16 cellular contexts compared by ENCODE assay signal in the genomic region with DNA sequence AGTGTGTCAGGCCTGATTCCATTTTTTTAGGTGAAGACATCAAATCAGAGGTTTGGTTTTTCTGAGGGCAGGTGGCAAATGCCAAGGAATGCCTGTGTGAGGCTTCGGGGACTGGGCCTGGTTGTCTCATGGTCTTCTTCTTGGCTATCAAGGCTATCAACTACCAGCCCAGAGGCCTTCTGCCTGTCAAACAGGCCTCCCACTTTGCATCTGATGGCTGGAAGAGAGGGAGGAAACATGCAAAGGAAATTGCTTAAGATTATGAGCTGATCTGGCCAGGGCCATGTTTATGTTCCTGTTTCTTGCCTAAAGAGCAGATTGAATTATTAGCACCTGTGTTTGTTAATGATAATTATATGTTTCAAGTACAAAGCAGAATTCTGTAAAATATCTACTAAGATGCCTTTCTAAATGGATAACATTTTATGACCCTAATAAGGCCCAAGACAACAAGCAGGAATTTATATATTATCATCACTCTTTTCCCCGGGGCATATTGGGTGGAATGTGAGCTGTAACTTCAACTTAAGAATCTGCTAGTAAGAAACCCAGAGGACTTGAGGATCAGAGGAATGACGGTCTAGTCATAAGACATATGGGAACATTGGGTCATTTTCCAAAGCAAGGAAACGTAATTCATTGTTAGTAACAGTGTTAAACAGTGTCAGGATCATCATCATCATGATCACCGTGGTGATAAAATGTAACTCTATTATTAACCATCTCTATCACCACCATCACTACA.
A peak's percentile ranks its signal among the peaks of the same experiment; 100 is the strongest.
DNase-seq lines count a peak whose midpoint lies in the region; ATAC-seq, FAIRE-seq and TF ChIP-seq lines count a peak whose summit lies in the region.
"Had no signal": no experiment of that assay in that cellular context is flagged by ENCODE, and none has a peak within 500 bp of the region (broad histone marks: within the 10 kb centered on the region; RNA-seq: fewer than 3 reads in every experiment).

No MANE protein-coding gene starts in this region.

- H3K4me1 ChIP-seq in GM12878 (ENCODE audit: control insufficient read depth, insufficient read depth, low read length) = peaks cover 14% of the 10 kb centered on the region
- H3K4me1 ChIP-seq in smooth muscle cell (ENCODE audit: low read depth) = peaks cover 5% of the 10 kb centered on the region
- H3K4me1 ChIP-seq in heart right ventricle = peaks cover 0 to 15% (median 0%) of the 10 kb centered on the region in 9 donors
- H3K4me1 ChIP-seq: gastroesophageal sphincter, right atrium auricular region had no signal

- no peaks in the 10 kb centered on the region for H3K36me3 ChIP-seq in GM12878 (ENCODE audit: control insufficient read depth in 2 of 2, insufficient read depth in 2 of 2, low read length in 1 of 2)
- no peaks in the 10 kb centered on the region for H3K36me3 ChIP-seq in smooth muscle cell (ENCODE audit: low read depth)
- no peaks in the 10 kb centered on the region for H3K36me3 ChIP-seq in heart right ventricle
- H3K36me3 ChIP-seq: gastroesophageal sphincter, right atrium auricular region, thoracic aorta had no signal

- H4K20me1 ChIP-seq in GM12878 (ENCODE audit: control insufficient read depth, insufficient read depth) = no peaks in the 10 kb centered on the region
- no peaks in the 10 kb centered on the region for H4K20me1 ChIP-seq in smooth muscle cell (ENCODE audit: low read depth)

- BruUV-seq in GM12878 (replicated peaks; lab: Mats Ljungman, UMichigan) = no TSS peak

- SMC1A ChIA-PET in GM12878 (lab: Charles Lee; ENCODE audit: uncharacterized antibody, unreplicated experiment) = interaction anchor here (0.5 to 0.6 kb wide), 2 partner anchors 207 to 329 kb away, joined by 3 read pairs; no protein-coding TSS in a partner anchor

- CTCF ChIA-PET in GM12878 (lab: Yijun Ruan, JAX) = interaction anchor here (0.8 kb wide), 1 partner anchor 98 kb away, joined by 3 read pairs; no protein-coding TSS in a partner anchor

- peak overlapping the region; percentile 64; the same call in 1 of the 2 replicates for H3K4me2 ChIP-seq in GM12878 (ENCODE audit: control insufficient read depth, insufficient read depth)
- peak overlapping the region; percentile 20 for H3K4me2 ChIP-seq in smooth muscle cell
- H3K4me2 ChIP-seq: SK-N-SH had no signal

- peaks cover 2% of the 10 kb centered on the region for H3F3A ChIP-seq in smooth muscle cell (ENCODE audit: low read depth)

- no peak for TF ChIP-seq RAD21 in GM12878 (IDR thresholded peaks at IDR 0.05; ENCODE audit: insufficient read depth, low read depth, low read length)

- 0 out of 2 replicates have a peak overlapping the region, but pooled peaks have one; percentile 9 for H3K4me3 ChIP-seq in GM12878
- H3K4me3 ChIP-seq in smooth muscle cell = no peak overlapping the region
- H3K4me3 ChIP-seq in heart right ventricle = no peak overlapping the region
- H3K4me3 ChIP-seq: gastroesophageal sphincter, right atrium auricular region, thoracic aorta had no signal

- peak; percentile 35 for ATAC-seq in GM12878
- ATAC-seq in heart right ventricle = no peak
- ATAC-seq: gastroesophageal sphincter had no signal

- no peaks in the 10 kb centered on the region for H3K79me2 ChIP-seq in GM12878 (ENCODE audit: control insufficient read depth, insufficient read depth, low read length)
- no peaks in the 10 kb centered on the region for H3K79me2 ChIP-seq in smooth muscle cell (ENCODE audit: low read depth)

- H3K9me3 ChIP-seq in GM12878 (replicated peaks; ENCODE audit: control insufficient read depth, insufficient read depth, low read length) = peaks cover 2% of the 10 kb centered on the region; the same call in 2 of the 3 replicates
- H3K9me3 ChIP-seq in smooth muscle cell (replicated peaks; ENCODE audit: low read depth) = no peaks in the 10 kb centered on the region
- H3K9me3 ChIP-seq in heart right ventricle = no peaks in the 10 kb centered on the region
- H3K9me3 ChIP-seq: right atrium auricular region, SK-N-SH, thoracic aorta had no signal

- H2AFZ ChIP-seq in GM12878 (ENCODE audit: control insufficient read depth, low read depth, low read length) (no peak overlapping the region), smooth muscle cell (ENCODE audit: low read depth) (no peak overlapping the region)

- TF ChIP-seq CTCF in GM12878 (IDR thresholded peaks at IDR 0.05 in 2 of 3, conservative IDR thresholded peaks at IDR 0.05 in 1 of 3; ENCODE audit: control insufficient read depth in 2 of 3, extremely low read depth in 1 of 3, insufficient read depth in 1 of 3, low read depth in 3 of 3, low read length in 3 of 3) (no peak), smooth muscle cell (IDR thresholded peaks at IDR 0.05; ENCODE audit: borderline replicate concordance, insufficient read depth, poor library complexity, severe bottlenecking) (no peak), heart right ventricle (IDR thresholded peaks at IDR 0.05) (no peak)

- RAD21 ChIA-PET in GM12878 (lab: Charles Lee; ENCODE audit: unreplicated experiment) = no interaction called here

- peak; percentile 53 for FAIRE-seq in GM12892 (lab: Jason Lieb, UNC)
- no peak for FAIRE-seq in GM12878 (lab: Jason Lieb, UNC)
- FAIRE-seq: endothelial cell of umbilical vein had no signal

- no peaks in the 10 kb centered on the region for H3K27me3 ChIP-seq in GM12878 (replicated peaks in 1 of 2; ENCODE audit: control insufficient read depth in 2 of 2, insufficient read depth in 2 of 2, low read length in 1 of 2)
- peaks cover 4% of the 10 kb centered on the region for H3K27me3 ChIP-seq in smooth muscle cell (ENCODE audit: low read depth)
- H3K27me3 ChIP-seq in heart right ventricle = peaks cover 0 to 11% (median 0%) of the 10 kb centered on the region in 7 donors
- H3K27me3 ChIP-seq: gastroesophageal sphincter, right atrium auricular region had no signal

- in situ Hi-C loops in GM12878 (cut with MboI) = no loop called here

- 48% methylated on average over 5 of the region's 5 CpGs for WGBS in GM12878 (ENCODE audit: insufficient coverage, insufficient replicate concordance, low lambda C conversion rate, missing lambda C conversion rate)
- WGBS in smooth muscle cell (ENCODE audit: low lambda C conversion rate) = 46% methylated on average over 5 of the region's 5 CpGs
- WGBS in heart right ventricle, 2 donors = 47 to 63% methylated on average over 5 of the region's 5 CpGs

- POLR2A ChIA-PET in GM12878 (lab: Charles Lee) = no interaction called here

- DNase-seq in GM12892 (ENCODE audit: insufficient read length) (no peak), NAMALWA (ENCODE audit: low spot score) (peak; percentile 32), GM12878 (ENCODE audit: low read depth, low spot score) (no peak), smooth muscle cell (lab: John Stamatoyannopoulos, UW; ENCODE audit: unreplicated experiment) (no peak), nucleus accumbens (lab: John Stamatoyannopoulos, UW) (no peak), cortex of kidney (lab: John Stamatoyannopoulos, UW) (no peak), heart right ventricle (no peak)
- DNase-seq: immature natural killer cell, mammary epithelial cell, NCI-H146, NCI-H446, SK-N-SH had no signal

- no peak overlapping the region for H3K27ac ChIP-seq in GM12878 (ENCODE audit: control insufficient read depth, insufficient read depth)
- peak overlapping the region; percentile 72 for H3K27ac ChIP-seq in smooth muscle cell (ENCODE audit: low read depth)
- no peak overlapping the region for H3K27ac ChIP-seq in heart right ventricle
- H3K27ac ChIP-seq: gastroesophageal sphincter, right atrium auricular region, thoracic aorta had no signal

- H3K9ac ChIP-seq in GM12878 (ENCODE audit: control insufficient read depth, insufficient read depth, low read length) (no peak overlapping the region), smooth muscle cell (ENCODE audit: low read depth) (no peak overlapping the region)
- H3K9ac ChIP-seq: SK-N-SH had no signal

- TF ChIP-seq POLR2A in GM12892 (IDR thresholded peaks at IDR 0.05; ENCODE audit: low read depth, low read length) (no peak), GM12878 (IDR thresholded peaks at IDR 0.05; ENCODE audit: low read depth, low read length) (no peak)

- TF ChIP-seq EP300 in GM12878 (IDR thresholded peaks at IDR 0.05; ENCODE audit: borderline replicate concordance in 1 of 2, control insufficient read depth in 1 of 2, low read depth in 2 of 2, low read length in 2 of 2) = no peak

- intact Hi-C loops in GM12878 (cut with micrococcal nuclease; ENCODE audit: unreplicated experiment) (loop anchor here (2.0 kb wide), 1 partner anchor 141 kb away; no protein-coding TSS in a partner anchor), heart right ventricle (cut with DNase I) (no loop called here)

TF ChIP-seq in GM12878, 131 proteins besides CTCF, POLR2A, EP300 and RAD21 (continues in another document):
- TF ChIP-seq, protein P1, sequence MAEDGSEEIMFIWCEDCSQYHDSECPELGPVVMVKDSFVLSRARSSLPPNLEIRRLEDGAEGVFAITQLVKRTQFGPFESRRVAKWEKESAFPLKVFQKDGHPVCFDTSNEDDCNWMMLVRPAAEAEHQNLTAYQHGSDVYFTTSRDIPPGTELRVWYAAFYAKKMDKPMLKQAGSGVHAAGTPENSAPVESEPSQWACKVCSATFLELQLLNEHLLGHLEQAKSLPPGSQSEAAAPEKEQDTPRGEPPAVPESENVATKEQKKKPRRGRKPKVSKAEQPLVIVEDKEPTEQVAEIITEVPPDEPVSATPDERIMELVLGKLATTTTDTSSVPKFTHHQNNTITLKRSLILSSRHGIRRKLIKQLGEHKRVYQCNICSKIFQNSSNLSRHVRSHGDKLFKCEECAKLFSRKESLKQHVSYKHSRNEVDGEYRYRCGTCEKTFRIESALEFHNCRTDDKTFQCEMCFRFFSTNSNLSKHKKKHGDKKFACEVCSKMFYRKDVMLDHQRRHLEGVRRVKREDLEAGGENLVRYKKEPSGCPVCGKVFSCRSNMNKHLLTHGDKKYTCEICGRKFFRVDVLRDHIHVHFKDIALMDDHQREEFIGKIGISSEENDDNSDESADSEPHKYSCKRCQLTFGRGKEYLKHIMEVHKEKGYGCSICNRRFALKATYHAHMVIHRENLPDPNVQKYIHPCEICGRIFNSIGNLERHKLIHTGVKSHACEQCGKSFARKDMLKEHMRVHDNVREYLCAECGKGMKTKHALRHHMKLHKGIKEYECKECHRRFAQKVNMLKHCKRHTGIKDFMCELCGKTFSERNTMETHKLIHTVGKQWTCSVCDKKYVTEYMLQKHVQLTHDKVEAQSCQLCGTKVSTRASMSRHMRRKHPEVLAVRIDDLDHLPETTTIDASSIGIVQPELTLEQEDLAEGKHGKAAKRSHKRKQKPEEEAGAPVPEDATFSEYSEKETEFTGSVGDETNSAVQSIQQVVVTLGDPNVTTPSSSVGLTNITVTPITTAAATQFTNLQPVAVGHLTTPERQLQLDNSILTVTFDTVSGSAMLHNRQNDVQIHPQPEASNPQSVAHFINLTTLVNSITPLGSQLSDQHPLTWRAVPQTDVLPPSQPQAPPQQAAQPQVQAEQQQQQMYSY (CRISPR knock-in tag; IDR thresholded peaks at IDR 0.05) = no peak
- TF ChIP-seq ATF7 (IDR thresholded peaks at IDR 0.05; ENCODE audit: low read depth) = no peak
